ENCODE assay signal across 18 cellular contexts in genomic region chr20:16020971-16021370, GRCh38.
DNase-seq lines count a peak whose midpoint lies in the region; ATAC-seq and TF ChIP-seq lines count a peak whose summit lies in the region.
"Had no signal": no experiment of that assay in that cellular context is flagged by ENCODE, and none has a peak within 500 bp of the region (broad histone marks: within the 10 kb centered on the region; RNA-seq: fewer than 3 reads in every experiment).

No MANE protein-coding gene starts in this region.

- no peaks in the 10 kb centered on the region for H3K27me3 ChIP-seq in ascending aorta

- H3K36me3 ChIP-seq in ascending aorta = no peaks in the 10 kb centered on the region

- H3K27ac ChIP-seq in RWPE1 (no peak overlapping the region), ascending aorta (no peak overlapping the region)
- H3K27ac ChIP-seq: 22Rv1 had no signal

- TF ChIP-seq CTCF in RWPE1 (conservative IDR thresholded peaks at IDR 0.05; ENCODE audit: low read depth) (no peak), fibroblast of mammary gland (conservative IDR thresholded peaks at IDR 0.05; ENCODE audit: control insufficient read depth, insufficient read depth, low read depth, low read length) (no peak), ascending aorta (IDR thresholded peaks at IDR 0.05) (no peak)

- intact Hi-C loops in ascending aorta (cut with DNase I) = no loop called here

- POLR2A ChIA-PET in RWPE1 (lab: Yijun Ruan, JAX; ENCODE audit: low non-redundant PET) = no interaction called here

- no peaks in the 10 kb centered on the region for H3K9me3 ChIP-seq in ascending aorta

- ATAC-seq in HG02610 (IDR thresholded peaks at IDR 0.05; ENCODE audit: unreplicated experiment) = no peak

- CTCF ChIA-PET in RWPE1 (lab: Yijun Ruan, JAX) = interaction anchor here (0.6 kb wide), 1 partner anchor 164 kb away, joined by 3 read pairs; no protein-coding TSS in a partner anchor

- DNase-seq in NOMO-1 treated with DMSO at 0.1 percent for 48 hours (lab: John Stamatoyannopoulos, UW; ENCODE audit: unreplicated experiment) (peak; percentile 22), NOMO-1 (lab: John Stamatoyannopoulos, UW; ENCODE audit: unreplicated experiment in 2 of 2) (no peak), RWPE1 (ENCODE audit: low spot score) (peak; percentile 20), fibroblast of mammary gland (ENCODE audit: low read depth) (peak; percentile 78), ascending aorta (ENCODE audit: low spot score in 2 of 2) (no peak), HUDEP-2 (lab: John Stamatoyannopoulos, UW; ENCODE audit: unreplicated experiment in 76 of 76) (no peak), KG1 (lab: John Stamatoyannopoulos, UW) (no peak)
- DNase-seq: activated naive CD8-positive, alpha-beta T cell treated with anti-CD3 and anti-CD28 coated beads, Interleukin-2, amount 10 ng/mL, durations not matched to agents 7 days and 5 days; activated T-cell treated with anti-CD3 and anti-CD28 coated beads, Interleukin-2, amount 50 U/mL, for 24 hours; cortex of kidney; NCI-H1436; NCI-H510A; nephron progenitor cell; retina; stimulated activated CD4-positive, alpha-beta T cell treated with anti-CD3 and anti-CD28 coated beads, Interleukin-2, amount 100 ng/mL, for 24 hours; T-helper 2 cell had no signal

- no peak overlapping the region for H3K4me3 ChIP-seq in fibroblast of mammary gland (ENCODE audit: control insufficient read depth, low read depth, low read length)
- H3K4me3 ChIP-seq in ascending aorta = no peak overlapping the region

- H3K4me1 ChIP-seq in ascending aorta = no peaks in the 10 kb centered on the region

Comparison
In these comparisons a context has a peak if more than half of its experiments do, and no peak if none do; other contexts are left out.
1. DNase-seq: peak in NOMO-1 treated with DMSO at 0.1 percent for 48 hours (single experiment), RWPE1 (single experiment) and fibroblast of mammary gland (single experiment); none in NOMO-1 (0 of 2), ascending aorta (0 of 2), HUDEP-2 (0 of 76) and KG1 (single experiment).